8 cellular contexts compared by ENCODE assay signal in genomic region chr1:54715493-54716298, GRCh38. TPM values are rescaled to one million over a fixed set of nuclear protein-coding genes. Genes with fewer than 3 reads are reported as not detected.
DNase-seq lines count a peak whose midpoint lies in the region; ATAC-seq, FAIRE-seq and TF ChIP-seq lines count a peak whose summit lies in the region.

Gene TTC4, plus strand, starts transcription at chr1:54715861. Its CDS starts 48 bp downstream, at chr1:54715909.

- no peaks in the 10 kb centered on the region for H3K4me1 ChIP-seq in right cardiac atrium (ENCODE audit: control insufficient read depth, insufficient read depth, low read length)

- H3K27ac ChIP-seq in angular gyrus (ENCODE audit: low read depth, low read length) (peak within 1 kb of the TSS; percentile 69), right cardiac atrium (ENCODE audit: low read length) (peak within 1 kb of the TSS; percentile 56)

- under 1% methylated on average over 51 of the region's 51 CpGs for WGBS in right cardiac atrium

- peak; percentile 87 for FAIRE-seq in urothelium cell line (lab: Jason Lieb, UNC)

- TF ChIP-seq CTCF in GM13977 (IDR thresholded peaks at IDR 0.05; ENCODE audit: extremely low read depth, insufficient read depth, missing control alignments), result no peak

- H3K27me3 ChIP-seq in right cardiac atrium (ENCODE audit: control insufficient read depth, insufficient read depth), result no peaks in the 10 kb centered on the region

- in situ Hi-C loops in GM13977 (cut with MboI; ENCODE audit: low pct_unique_long_range_greater_than_20kb, low sequenced_read_pairs, unreplicated experiment), result no loop called here

- intact Hi-C loops in right cardiac atrium (cut with DNase I), result no loop called here

- DNase-seq in GM13977 (ENCODE audit: low spot score) (peak; percentile 93), NCI-H146 treated with DMSO at 0.1 percent for 48 hours (lab: John Stamatoyannopoulos, UW; ENCODE audit: unreplicated experiment) (peak; percentile 49), T-helper 2 cell (peak; percentile 70 to 89 (median 72)), right cardiac atrium (peak; percentile 84 to 93 (median 93)), pulmonary artery endothelial cell (ENCODE audit: low read depth, low spot score) (peak; percentile 24), urothelium cell line (ENCODE audit: low spot score) (peak; percentile 94)

- no peaks in the 10 kb centered on the region for H3K9me3 ChIP-seq in right cardiac atrium (ENCODE audit: control insufficient read depth, low read length)

- ATAC-seq in HG02840 (IDR thresholded peaks at IDR 0.05; ENCODE audit: low FRiP score, unreplicated experiment) (peak; percentile 90), right cardiac atrium (peak; percentile 99)

- H3K4me3 ChIP-seq in right cardiac atrium (ENCODE audit: low read length), result peak within 1 kb of the TSS; percentile 90

RNA-seq across cellular contexts. Expression of gene TTC4, which starts in this region (rescaled TPM):
- total RNA-seq in right cardiac atrium (10 to 100 TPM; 11.3 to 14.5 (median 13.3) TPM), pulmonary artery endothelial cell (22.0 and 29.9 TPM in 2 replicates)
- 10.1 TPM for polyA plus RNA-seq in right cardiac atrium

Comparison
In these comparisons a context has a peak if more than half of its experiments do, and no peak if none do; other contexts are left out.
1. Peak in every context shown above with its lines: DNase-seq, ATAC-seq, H3K4me3 ChIP-seq and H3K27ac ChIP-seq.
2. DNase-seq: peak in every context shown above with its lines; median percentile 94 in urothelium cell line; 93 in GM13977; 93 in right cardiac atrium; 72 in T-helper 2 cell; 49 in NCI-H146 treated with DMSO at 0.1 percent for 48 hours; 24 in pulmonary artery endothelial cell.